In the genomic region with DNA sequence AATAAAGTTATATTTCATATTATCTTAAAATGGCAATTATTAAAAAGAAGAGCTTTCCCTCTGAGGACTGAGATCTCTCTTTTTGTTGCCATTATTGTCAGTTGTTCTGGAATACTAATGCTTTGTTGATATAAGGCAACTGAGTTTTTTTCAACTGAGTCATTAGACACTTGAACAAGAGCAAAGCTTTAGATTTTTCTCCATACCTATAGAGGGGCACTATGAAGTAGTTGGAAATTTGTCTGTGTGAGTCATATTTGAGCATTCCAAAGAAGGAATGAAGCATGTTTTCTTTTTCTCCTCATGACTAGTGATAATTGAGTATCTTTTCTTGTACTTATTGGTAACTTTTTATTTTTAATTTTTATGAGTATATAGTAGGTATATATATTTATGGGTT, we compare ENCODE assay signal across 16 cellular contexts. TPM values are rescaled to one million over a fixed set of nuclear protein-coding genes. Genes with fewer than 3 reads are reported as not detected.
A peak's percentile ranks its signal among the peaks of the same experiment; 100 is the strongest.
DNase-seq lines count a peak whose midpoint lies in the region; ATAC-seq and TF ChIP-seq lines count a peak whose summit lies in the region.
"Had no signal": no experiment of that assay in that cellular context is flagged by ENCODE, and none has a peak within 500 bp of the region (broad histone marks: within the 10 kb centered on the region; RNA-seq: fewer than 3 reads in every experiment).

No MANE protein-coding gene starts in this region.

- DNase-seq in AG04450 (ENCODE audit: low read depth, low spot score): peak; percentile 66
- DNase-seq in HPDE6-E6E7 (ENCODE audit: extremely low spot score): peak; percentile 6
- DNase-seq in astrocyte of the hippocampus (ENCODE audit: low read depth, low spot score): peak; percentile 74
- peak; percentile 9 for DNase-seq in hepatic stellate cell (ENCODE audit: low spot score)
- no peak for DNase-seq in glutamatergic neuron
- DNase-seq in activated T-cell treated with anti-CD3 and anti-CD28 coated beads for 4 hours: no peak
- no peak for DNase-seq in iPS-NIHi7 (ENCODE audit: extremely low spot score)
- DNase-seq: activated CD8-positive, alpha-beta memory T cell treated with anti-CD3 and anti-CD28 coated beads, Interleukin-2, amount 50 U/mL, for 4 hours; KBM-7; naive thymus-derived CD8-positive, alpha-beta T cell; NCI-H2029 treated with DMSO at 0.1 percent for 48 hours; RPMI8226; stimulated activated CD8-positive, alpha-beta memory T cell treated with anti-CD3 and anti-CD28 coated beads, Interleukin-4, amount 100 ng/mL, for 48 hours had no signal

- TF ChIP-seq CTCF in AG04450 (IDR thresholded peaks at IDR 0.05; ENCODE audit: low read depth, low read length) (no peak), glutamatergic neuron (IDR thresholded peaks at IDR 0.05; ENCODE audit: partially characterized antibody, unreplicated experiment) (no peak)

- H3K9me3 ChIP-seq in AG04450 (ENCODE audit: control insufficient read depth, insufficient read depth, low read length): no peaks in the 10 kb centered on the region
- H3K9me3 ChIP-seq: vagina had no signal

- no peaks in the 10 kb centered on the region for H3K9me3 Mint-ChIP-seq in glutamatergic neuron (ENCODE audit: unreplicated experiment)

- H3K36me3 Mint-ChIP-seq in glutamatergic neuron (ENCODE audit: unreplicated experiment): peaks cover 5% of the 10 kb centered on the region

- H3K27ac ChIP-seq in AG04450 (ENCODE audit: low read depth, low read length): no peak overlapping the region
- H3K27ac ChIP-seq: BLaER1 treated with 17β-estradiol and CSF1 and Interleukin-3, amounts not matched to agents 10 nM and 100 nM; vagina had no signal

- CTCF ChIA-PET in AG04450 (lab: Charles Lee): interaction anchor here (1.0 to 5.4 kb wide), 2 partner anchors 8 to 12 kb away, joined by 3 to 63 read pairs; no protein-coding TSS in a partner anchor

- H3K4me1 Mint-ChIP-seq in glutamatergic neuron (ENCODE audit: low read depth, unreplicated experiment): peaks cover 14% of the 10 kb centered on the region

- no peak overlapping the region for H3K4me3 Mint-ChIP-seq in glutamatergic neuron (ENCODE audit: unreplicated experiment)
- H3K4me3 Mint-ChIP-seq: naive thymus-derived CD8-positive, alpha-beta T cell had no signal

- H3K27me3 Mint-ChIP-seq in glutamatergic neuron (ENCODE audit: unreplicated experiment): no peaks in the 10 kb centered on the region
- H3K27me3 Mint-ChIP-seq: naive thymus-derived CD8-positive, alpha-beta T cell had no signal

- no peak overlapping the region for H3K27ac Mint-ChIP-seq in glutamatergic neuron (ENCODE audit: unreplicated experiment)
- H3K27ac Mint-ChIP-seq: naive thymus-derived CD8-positive, alpha-beta T cell had no signal

- H3K27me3 ChIP-seq in AG04450 (ENCODE audit: control insufficient read depth, insufficient read depth, low read length): no peaks in the 10 kb centered on the region
- H3K27me3 ChIP-seq: BLaER1 treated with 17β-estradiol and CSF1 and Interleukin-3, amounts not matched to agents 10 nM and 100 nM; vagina had no signal

- POLR2A ChIA-PET in AG04450 (lab: Yijun Ruan, JAX): no interaction called here

- no peak overlapping the region for H3K4me3 ChIP-seq in AG04450 (ENCODE audit: low read depth, low read length)
- H3K4me3 ChIP-seq: BLaER1 treated with 17β-estradiol and CSF1 and Interleukin-3, amounts not matched to agents 10 nM and 100 nM; vagina had no signal

- no peak for ATAC-seq in GM21381 (IDR thresholded peaks at IDR 0.05; ENCODE audit: unreplicated experiment)
- ATAC-seq: naive thymus-derived CD8-positive, alpha-beta T cell had no signal

RNA-seq across cellular contexts. Expression of gene RPA3, which starts 24.5 kb away (rescaled TPM):
- 18.6 and 22.9 TPM in 2 replicates for polyA plus RNA-seq in AG04450 (2011; rRNA removed)
- 2.8 and 4.3 TPM in 2 replicates for polyA minus RNA-seq in AG04450 (2011; rRNA and poly(A)+ RNA removed)
- total RNA-seq in glutamatergic neuron (ENCODE audit: unreplicated experiment): 20.7 TPM

RNA-seq across cellular contexts. Expression of gene UMAD1, which starts 53.3 kb away (rescaled TPM):
- 16.5 and 22.8 TPM in 2 replicates for polyA plus RNA-seq in AG04450 (2011; rRNA removed)
- 9.1 and 9.4 TPM in 2 replicates for polyA minus RNA-seq in AG04450 (2011; rRNA and poly(A)+ RNA removed)
- 5.2 TPM for total RNA-seq in glutamatergic neuron (ENCODE audit: unreplicated experiment)

Comparison
In these comparisons a context has a peak if more than half of its experiments do, and no peak if none do; other contexts are left out.
1. DNase-seq: peak in AG04450 (single experiment), HPDE6-E6E7 (single experiment), astrocyte of the hippocampus (single experiment) and hepatic stellate cell (single experiment); none in glutamatergic neuron (single experiment), activated T-cell treated with anti-CD3 and anti-CD28 coated beads for 4 hours (single experiment) and iPS-NIHi7 (single experiment).